Comparison of ENCODE assay signal across 8 cellular contexts in the genomic region with DNA sequence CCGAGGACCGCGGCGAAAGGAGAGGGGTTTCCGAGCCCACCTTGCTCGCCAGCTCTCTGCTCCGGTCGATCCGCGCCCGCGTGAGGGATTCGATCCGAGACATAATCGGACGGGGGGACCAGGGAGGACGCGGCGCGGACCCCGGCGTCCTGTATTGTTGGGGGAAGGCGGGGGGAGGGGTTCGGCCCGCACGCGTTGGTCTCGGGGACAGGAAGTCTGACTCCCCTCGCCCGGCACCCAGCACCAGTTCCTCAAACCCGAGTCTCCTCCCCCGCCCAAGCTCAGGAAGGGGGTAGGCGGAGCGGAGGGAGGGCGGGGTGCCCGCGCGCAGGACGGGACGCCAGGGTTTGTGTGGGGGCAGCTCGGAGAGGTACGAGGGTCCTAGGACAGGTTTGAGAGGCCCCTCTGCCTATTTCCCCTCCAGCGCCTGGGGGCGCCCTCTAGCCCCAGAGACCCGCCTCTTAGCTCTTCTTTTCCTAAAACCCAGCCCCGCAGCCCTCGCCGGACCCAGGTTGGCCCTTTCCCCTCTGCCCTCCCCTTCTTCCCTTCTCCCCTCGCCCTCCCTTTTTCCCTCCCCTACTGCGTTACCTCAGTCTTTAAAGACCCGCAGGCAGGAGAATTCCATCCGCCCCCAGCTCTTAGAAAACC. TPM values are rescaled to one million over a fixed set of nuclear protein-coding genes. Genes with fewer than 3 reads are reported as not detected.
DNase-seq lines count a peak whose midpoint lies in the region; ATAC-seq and TF ChIP-seq lines count a peak whose summit lies in the region.

A gene (minus strand): TSS at position 223 of the 648 bp plus-strand sequence. CDS start 120 bp downstream, at position 103.

- H3K4me2 ChIP-seq in mammary epithelial cell (ENCODE audit: insufficient read depth, low read depth, low read length), result peak within 1 kb of the TSS; percentile 92

- peak within 1 kb of the TSS; percentile 76 for H3K27ac ChIP-seq in mammary epithelial cell (ENCODE audit: insufficient read depth, low read depth, low read length)

- TF ChIP-seq CTCF in WI38 (IDR thresholded peaks at IDR 0.05; ENCODE audit: low read depth, low read length), result no peak
- peak in 1 of 2 donors; percentile 29 for TF ChIP-seq CTCF in mammary epithelial cell (conservative IDR thresholded peaks at IDR 0.05 in 1 of 2, IDR thresholded peaks at IDR 0.05 in 1 of 2; ENCODE audit: extremely low read depth in 1 of 2, insufficient read depth in 1 of 2, low read depth in 1 of 2, low read length in 2 of 2)

- dilution Hi-C loops in mammary epithelial cell (cut with HindIII; ENCODE audit: low sequenced_read_pairs), result no loop called here

- POLR2A ChIA-PET in HEK293T (lab: Yijun Ruan, JAX), result interaction anchor here (0.9 to 7.1 kb wide), 13 partner anchors 9 to 128 kb away, joined by 3 to 79 read pairs (median 4); a partner anchor contains a TSS

- in situ Hi-C loops in mammary epithelial cell (cut with MboI; ENCODE audit: low sequenced_read_pairs in 2 of 2), result no loop called here

- H3K4me3 ChIP-seq in WI38 (ENCODE audit: low read depth, low read length) (peak within 1 kb of the TSS; percentile 85), mammary epithelial cell (replicated peaks in 1 of 3; ENCODE audit: insufficient read depth in 1 of 3, low read depth in 2 of 3, low read length in 3 of 3) (peak within 1 kb of the TSS; percentile 82 to 91 (median 91))

- H4K20me1 ChIP-seq in mammary epithelial cell (ENCODE audit: insufficient read depth, low read length), result no peaks in the 10 kb centered on the region

- intact Hi-C loops in mammary epithelial cell (cut with micrococcal nuclease), result loop anchor here (5.0 kb wide), 1 partner anchor 121 kb away; a partner anchor contains a TSS

- DNase-seq in EH (ENCODE audit: low read depth) (peak; percentile 85), HEK293T (ENCODE audit: extremely low spot score) (peak; percentile 80), NCI-H2081 treated with DMSO at 0.1 percent for 48 hours (lab: John Stamatoyannopoulos, UW) (peak; percentile 33), mammary epithelial cell (peak; percentile 68), islet precursor cell (peak; percentile 86)
- DNase-seq in stimulated activated CD4-positive, alpha-beta T cell treated with anti-CD3 and anti-CD28 coated beads, Interleukin-12 subunit alpha, Interleukin-12 subunit beta, amount 100 ng/mL, for 4 hours, result peak; percentile 77

- H3K36me3 ChIP-seq in mammary epithelial cell (ENCODE audit: insufficient read depth, low read length), result no peaks in the 10 kb centered on the region

- H3K4me1 ChIP-seq in mammary epithelial cell (ENCODE audit: insufficient read depth, low read length), result peaks cover 73% of the 10 kb centered on the region

- H3K9ac ChIP-seq in mammary epithelial cell (ENCODE audit: insufficient read depth, low read length), result peak within 1 kb of the TSS; percentile 92

- no TSS peak for BruUV-seq in mammary epithelial cell (replicated peaks; lab: Mats Ljungman, UMichigan)

- peak within 1 kb of the TSS; percentile 75 for H2AFZ ChIP-seq in mammary epithelial cell (ENCODE audit: low read depth, low read length)

- ATAC-seq in HG03520 (IDR thresholded peaks at IDR 0.05; ENCODE audit: unreplicated experiment), result no peak

- WGBS in mammary epithelial cell (ENCODE audit: low coverage, missing lambda C conversion rate), result 0% methylated on average over 3 of the region's 52 CpGs

- no peaks in the 10 kb centered on the region for H3K9me3 ChIP-seq in mammary epithelial cell (replicated peaks; ENCODE audit: insufficient read depth, low read length)

- H3K27me3 ChIP-seq in mammary epithelial cell (ENCODE audit: insufficient read depth, low read length), result no peaks in the 10 kb centered on the region

- CTCF ChIA-PET in HEK293T (lab: Yijun Ruan, JAX), result interaction anchor here (0.7 to 4.1 kb wide), 10 partner anchors 11 to 712 kb away, joined by 3 to 39 read pairs (median 6); no protein-coding TSS in a partner anchor
- CTCF ChIA-PET in mammary epithelial cell (lab: Charles Lee; ENCODE audit: low non-redundant PET), result interaction anchor here (0.6 kb wide), 2 partner anchors 11 to 41 kb away, joined by 6 to 23 read pairs; no protein-coding TSS in a partner anchor

- peaks cover 84% of the 10 kb centered on the region for H3K79me2 ChIP-seq in mammary epithelial cell (ENCODE audit: insufficient read depth, low read length)

TF ChIP-seq in HEK293T, 16 proteins besides CTCF, POLR2A, EP300 and RAD21:
- TF ChIP-seq FOXM1 (IDR thresholded peaks at IDR 0.05; ENCODE audit: borderline replicate concordance), result no peak
- TF ChIP-seq NFRKB (IDR thresholded peaks at IDR 0.05), result no peak
- no peak for TF ChIP-seq SP1 (IDR thresholded peaks at IDR 0.05)
- TF ChIP-seq ELF4 (IDR thresholded peaks at IDR 0.05), result no peak
- no peak for TF ChIP-seq SUZ12 (IDR thresholded peaks at IDR 0.05)
- TF ChIP-seq L3MBTL2 (conservative IDR thresholded peaks at IDR 0.05), result no peak; the same call in 1 of the 2 replicates
- TF ChIP-seq, protein P1, sequence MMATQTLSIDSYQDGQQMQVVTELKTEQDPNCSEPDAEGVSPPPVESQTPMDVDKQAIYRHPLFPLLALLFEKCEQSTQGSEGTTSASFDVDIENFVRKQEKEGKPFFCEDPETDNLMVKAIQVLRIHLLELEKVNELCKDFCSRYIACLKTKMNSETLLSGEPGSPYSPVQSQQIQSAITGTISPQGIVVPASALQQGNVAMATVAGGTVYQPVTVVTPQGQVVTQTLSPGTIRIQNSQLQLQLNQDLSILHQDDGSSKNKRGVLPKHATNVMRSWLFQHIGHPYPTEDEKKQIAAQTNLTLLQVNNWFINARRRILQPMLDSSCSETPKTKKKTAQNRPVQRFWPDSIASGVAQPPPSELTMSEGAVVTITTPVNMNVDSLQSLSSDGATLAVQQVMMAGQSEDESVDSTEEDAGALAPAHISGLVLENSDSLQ (IDR thresholded peaks at IDR 0.05), result no peak
- TF ChIP-seq FOXA1 (IDR thresholded peaks at IDR 0.05), result no peak
- TF ChIP-seq LEF1 (IDR thresholded peaks at IDR 0.05; ENCODE audit: borderline replicate concordance), result no peak
TF ChIP-seq in HEK293T: peak in this region for 0.

RNA-seq across cellular contexts. Expression of the gene that starts here (rescaled TPM):
- 100 to 1,000 TPM in 1 of 2 donors, 10 to 100 TPM in 1; 79.4 to 161 TPM for total RNA-seq in mammary epithelial cell
- polyA plus RNA-seq in mammary epithelial cell, result 69.9 TPM
- polyA minus RNA-seq in mammary epithelial cell, result 60.4 TPM

Comparison
In these comparisons a context has a peak if more than half of its experiments do, and no peak if none do; other contexts are left out.
1. DNase-seq: peak in every context shown above with its lines; median percentile 86 in islet precursor cell; 85 in EH; 80 in HEK293T; 77 in stimulated activated CD4-positive, alpha-beta T cell treated with anti-CD3 and anti-CD28 coated beads, Interleukin-12 subunit alpha, Interleukin-12 subunit beta, amount 100 ng/mL, for 4 hours; 68 in mammary epithelial cell; 33 in NCI-H2081 treated with DMSO at 0.1 percent for 48 hours.